Comparison of ENCODE assay signal across 25 cellular contexts in genomic region chr17:81741049-81741593, GRCh38. TPM values are rescaled to one million over a fixed set of nuclear protein-coding genes. Genes with fewer than 3 reads are reported as not detected.
DNase-seq lines count a peak whose midpoint lies in the region; ATAC-seq, FAIRE-seq and TF ChIP-seq lines count a peak whose summit lies in the region.
"Had no signal": no experiment of that assay in that cellular context is flagged by ENCODE, and none has a peak within 500 bp of the region (broad histone marks: within the 10 kb centered on the region; RNA-seq: fewer than 3 reads in every experiment).

No MANE protein-coding gene starts in this region.

- no peak overlapping the region for H3K9ac ChIP-seq in kidney (ENCODE audit: low read length in 2 of 2)

- H3K4me1 ChIP-seq in kidney (ENCODE audit: control insufficient read depth in 1 of 2, insufficient read depth in 1 of 2, low read depth in 1 of 2, low read length in 2 of 2) = peaks cover 0 to 1% of the 10 kb centered on the region in 2 donors

- peak; percentile 32 for ATAC-seq in sciatic nerve
- ATAC-seq in GM19035 (IDR thresholded peaks at IDR 0.05; ENCODE audit: unreplicated experiment) = no peak

- no peak for FAIRE-seq in kidney (lab: Jason Lieb, UNC)
- FAIRE-seq: HTR-8/SVneo had no signal

- no peak for TF ChIP-seq CTCF in kidney (IDR thresholded peaks at IDR 0.05; ENCODE audit: borderline replicate concordance, extremely low read depth, insufficient read depth)

- H3K4me3 ChIP-seq in kidney (ENCODE audit: low read length in 2 of 2) = no peak overlapping the region
- H3K4me3 ChIP-seq: skin epidermis, thoracic aorta had no signal

- no peaks in the 10 kb centered on the region for H3K36me3 ChIP-seq in kidney (ENCODE audit: control insufficient read depth in 1 of 2, insufficient read depth in 2 of 2, low read length in 2 of 2)
- H3K36me3 ChIP-seq: thoracic aorta had no signal

- H3K27ac ChIP-seq in kidney (ENCODE audit: low read depth in 2 of 2, low read length in 2 of 2) = no peak overlapping the region
- H3K27ac ChIP-seq: 22Rv1, thoracic aorta had no signal

- intact Hi-C loops in kidney (cut with DNase I) = no loop called here
- intact Hi-C loops in sciatic nerve (cut with DNase I) = no loop called here

- DNase-seq in DMS 273 (lab: John Stamatoyannopoulos, UW; ENCODE audit: unreplicated experiment) (peak; percentile 52), DMS 273 treated with DMSO at 0.1 percent for 48 hours (lab: John Stamatoyannopoulos, UW) (no peak), SK-N-DZ (ENCODE audit: low spot score) (peak; percentile 74), kidney (peak; percentile 77), sciatic nerve (ENCODE audit: low spot score) (no peak), HK-2 (ENCODE audit: unreplicated experiment) (no peak), T1000 (lab: John Stamatoyannopoulos, UW) (no peak)
- DNase-seq: activated CD4-positive, alpha-beta memory T cell treated with anti-CD3 and anti-CD28 coated beads for 36 hours; activated CD4-positive, CD25-positive, alpha-beta regulatory T cell; activated naive CD4-positive, alpha-beta T cell; activated T-cell treated with anti-CD3 and anti-CD28 coated beads for 4 hours; amniotic stem cell; CD4-positive, alpha-beta memory T cell; head of caudate nucleus; midbrain; NCI-H1092 treated with DMSO at 0.1 percent for 48 hours; NCI-H2081 treated with DMSO at 0.1 percent for 48 hours; NCI-H510A treated with DMSO at 0.1 percent for 48 hours; RPMI8226; stimulated activated CD4-positive, alpha-beta T cell treated with anti-CD3 and anti-CD28 coated beads, Interleukin-1b, Interleukin-23, amount 100 ng/mL, for 48 hours had no signal

- H3K9me3 ChIP-seq in kidney (ENCODE audit: control insufficient read depth in 1 of 2, low read length in 2 of 2) = no peaks in the 10 kb centered on the region
- H3K9me3 ChIP-seq: thoracic aorta had no signal

RNA-seq across cellular contexts. Expression of gene SLC25A10, which starts 29.0 kb away (rescaled TPM):
- 93.2 and 115 TPM in 2 replicates for polyA plus RNA-seq in SK-N-DZ (2014; cell fraction: cytosol; rRNA removed)
- 72.5 and 115 TPM in 2 replicates for polyA plus RNA-seq in SK-N-DZ (2014; cell fraction: nucleus; rRNA removed)
- total RNA-seq in kidney (19.9 TPM), sciatic nerve (23.0 TPM)
- 94.5 TPM for polyA plus RNA-seq in kidney (ENCODE audit: insufficient read depth, low read depth, low replicate concordance)

RNA-seq across cellular contexts. Expression of gene MRPL12, which starts 38.0 kb away (rescaled TPM):
- 49.5 and 59.3 TPM in 2 replicates for polyA plus RNA-seq in SK-N-DZ (2014; cell fraction: cytosol; rRNA removed)
- 27.5 and 48.5 TPM in 2 replicates for polyA plus RNA-seq in SK-N-DZ (2014; cell fraction: nucleus; rRNA removed)
- total RNA-seq in kidney (52.4 TPM), sciatic nerve (23.6 TPM)
- polyA plus RNA-seq in kidney (ENCODE audit: insufficient read depth, low read depth, low replicate concordance) = 251 TPM

RNA-seq across cellular contexts. Expression of gene HGS, which starts 57.3 kb away (rescaled TPM):
- 132 and 162 TPM in 2 replicates for polyA plus RNA-seq in SK-N-DZ (2014; cell fraction: cytosol; rRNA removed)
- polyA plus RNA-seq in SK-N-DZ (2014; cell fraction: nucleus; rRNA removed) = 496 and 524 TPM in 2 replicates
- 95.3 TPM for total RNA-seq in kidney
- 85.5 TPM for polyA plus RNA-seq in kidney (ENCODE audit: insufficient read depth, low read depth, low replicate concordance)
- total RNA-seq in sciatic nerve = 79.8 TPM

RNA-seq across cellular contexts. Expression of gene ARL16, which starts 57.5 kb away (rescaled TPM):
- polyA plus RNA-seq in SK-N-DZ (2014; cell fraction: cytosol; rRNA removed) = 88.8 and 96.3 TPM in 2 replicates
- polyA plus RNA-seq in SK-N-DZ (2014; cell fraction: nucleus; rRNA removed) = 36.8 and 45.3 TPM in 2 replicates
- total RNA-seq in kidney (34.7 TPM), sciatic nerve (31.8 TPM)
- polyA plus RNA-seq in kidney (ENCODE audit: insufficient read depth, low read depth, low replicate concordance) = 76.1 TPM

Comparison
In these comparisons a context has a peak if more than half of its experiments do, and no peak if none do; other contexts are left out.
1. DNase-seq: peak in DMS 273 (single experiment), SK-N-DZ (single experiment) and kidney (single experiment); none in DMS 273 treated with DMSO at 0.1 percent for 48 hours (single experiment), sciatic nerve (single experiment), HK-2 (single experiment) and T1000 (single experiment).